Comparison of ENCODE assay signal across 1 cellular context in the genomic region with DNA sequence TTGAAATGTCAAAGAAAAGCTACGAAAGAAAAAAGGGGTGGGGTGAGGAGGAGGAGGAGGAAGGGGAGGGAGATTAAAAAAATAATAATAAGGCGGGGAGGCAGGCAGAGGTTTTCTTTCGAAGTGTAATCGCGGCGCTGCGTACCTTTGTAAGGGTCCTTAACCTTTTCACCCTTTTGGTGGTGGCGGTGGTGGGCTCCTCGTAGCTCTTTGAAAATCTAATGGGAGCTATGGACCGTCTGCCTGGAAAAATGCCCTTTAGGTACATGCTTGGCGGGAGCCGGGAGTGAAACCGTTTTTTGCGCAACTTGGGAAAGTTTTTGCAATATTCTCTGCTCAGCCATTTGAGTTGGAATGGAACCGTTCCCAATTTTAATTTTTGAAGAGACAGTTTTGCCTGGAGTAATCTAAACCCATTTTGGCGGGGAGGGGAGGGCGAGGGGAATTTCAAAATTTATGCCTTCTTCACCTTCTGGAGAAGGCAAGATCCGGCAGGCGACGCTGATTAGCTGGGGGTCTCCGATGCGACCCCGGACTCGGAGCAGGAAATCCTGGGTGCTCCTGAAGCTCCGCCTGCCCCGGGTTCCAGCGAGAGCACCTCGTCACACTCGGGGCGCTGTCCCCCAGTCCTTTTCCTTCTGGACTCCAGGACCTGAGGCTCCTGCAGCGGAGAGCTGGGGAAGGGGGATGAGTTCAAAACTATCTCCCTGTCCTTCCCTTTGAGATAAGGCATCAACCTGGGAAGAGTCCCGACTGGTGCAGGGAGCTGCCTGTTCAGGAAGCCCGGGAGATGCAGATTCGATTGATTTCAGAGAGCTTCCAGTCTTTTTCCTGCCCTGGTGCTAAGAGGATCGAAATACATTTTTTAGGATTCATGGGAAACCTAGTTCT.
A peak's percentile ranks its signal among the peaks of the same experiment; 100 is the strongest.
TF ChIP-seq lines count a peak whose summit lies in the region.

No MANE protein-coding gene starts in this region.

TF ChIP-seq in neural cell, 6 proteins besides CTCF, POLR2A, EP300 and RAD21:
- TF ChIP-seq MXI1 (conservative IDR thresholded peaks at IDR 0.05; ENCODE audit: poor library complexity, severe bottlenecking) (no peak), POLR2AphosphoS5 (IDR thresholded peaks at IDR 0.05) (peak; percentile 23)
